In genomic region chr6:143034689-143035334, GRCh38 we compare ENCODE assay signal across 2 cellular contexts.
A peak's percentile ranks its signal among the peaks of the same experiment; 100 is the strongest.
TF ChIP-seq lines count a peak whose summit lies in the region.

No MANE protein-coding gene starts in this region.

TF ChIP-seq in HepG2, 621 proteins besides CTCF, POLR2A, EP300 and RAD21:
- TF ChIP-seq SALL1 (CRISPR knock-in tag; IDR thresholded peaks at IDR 0.05), result peak; percentile 50
- 0 out of 2 replicates have a peak, but pooled peaks have one; percentile 38 for TF ChIP-seq ZNF782 (CRISPR knock-in tag; IDR thresholded peaks at IDR 0.05; ENCODE audit: borderline replicate concordance)
- TF ChIP-seq ZNF30 (CRISPR knock-in tag; IDR thresholded peaks at IDR 0.05), result no peak
- no peak for TF ChIP-seq CENPBD1 (CRISPR knock-in tag; IDR thresholded peaks at IDR 0.05; ENCODE audit: borderline replicate concordance, low read depth)
- TF ChIP-seq ZNF776 (CRISPR knock-in tag; IDR thresholded peaks at IDR 0.05), result no peak
- no peak for TF ChIP-seq HOXA5 (CRISPR knock-in tag; IDR thresholded peaks at IDR 0.05)
- TF ChIP-seq POLR2G (IDR thresholded peaks at IDR 0.05; ENCODE audit: low read depth, low read length), result peak; percentile 24; the same call in 1 of the 2 replicates
- 0 out of 2 replicates have a peak, but pooled peaks have one; percentile 44 for TF ChIP-seq ZNF703 (CRISPR knock-in tag; IDR thresholded peaks at IDR 0.05; ENCODE audit: borderline replicate concordance)
- no peak for TF ChIP-seq ZNF251 (CRISPR knock-in tag; IDR thresholded peaks at IDR 0.05)
- peak; percentile 19 for TF ChIP-seq ZNF883 (CRISPR knock-in tag; IDR thresholded peaks at IDR 0.05; ENCODE audit: not compliant biosample characterization)
- no peak for TF ChIP-seq PRMT3 (CRISPR knock-in tag; IDR thresholded peaks at IDR 0.05; ENCODE audit: borderline replicate concordance, low read depth)
- TF ChIP-seq SNRNP70 (IDR thresholded peaks at IDR 0.05; ENCODE audit: low read depth, low read length), result no peak
- no peak for TF ChIP-seq ZNF792 (CRISPR knock-in tag; IDR thresholded peaks at IDR 0.05)
- no peak for TF ChIP-seq FOXA1 (IDR thresholded peaks at IDR 0.05)
- TF ChIP-seq FOXA1 (CRISPR knock-in tag; IDR thresholded peaks at IDR 0.05), result no peak
- no peak for TF ChIP-seq BATF2 (CRISPR knock-in tag; IDR thresholded peaks at IDR 0.05)

TF ChIP-seq in K562, 482 proteins besides CTCF, POLR2A, EP300 and RAD21 (continues in another document):
- TF ChIP-seq ZBTB9 (CRISPR knock-in tag; IDR thresholded peaks at IDR 0.05) (no peak), ZNF280A (IDR thresholded peaks at IDR 0.05; ENCODE audit: low read depth, partially characterized antibody) (no peak), CCNT2 (IDR thresholded peaks at IDR 0.05; ENCODE audit: borderline replicate concordance, extremely low read depth, insufficient read length, low read depth, low read length) (no peak), NFIC (IDR thresholded peaks at IDR 0.05) (peak; percentile 24; the same call in 1 of the 2 replicates), YY1 (IDR thresholded peaks at IDR 0.05; ENCODE audit: borderline replicate concordance in 1 of 3, control insufficient read depth in 1 of 3, extremely low read depth in 1 of 3, insufficient read depth in 3 of 3, insufficient read length in 1 of 3, insufficient replicate concordance in 2 of 3, low read depth in 1 of 3, low read length in 2 of 3) (peak in 2 of 3 experiments; percentile 27 to 72), ZNF592 (IDR thresholded peaks at IDR 0.05) (peak; percentile 30; the same call in 1 of the 2 replicates), ZNF239 (CRISPR knock-in tag; IDR thresholded peaks at IDR 0.05) (no peak), THRA (IDR thresholded peaks at IDR 0.05) (no peak), CBFB (CRISPR knock-in tag; IDR thresholded peaks at IDR 0.05) (no peak), PML (IDR thresholded peaks at IDR 0.05; ENCODE audit: low read length) (0 out of 2 replicates have a peak, but pooled peaks have one; percentile 34), ZNF589 (CRISPR knock-in tag; IDR thresholded peaks at IDR 0.05; ENCODE audit: low read depth) (no peak; the same call in 1 of the 2 replicates), SP1 (CRISPR knock-in tag; IDR thresholded peaks at IDR 0.05) (no peak), ZC3H8 (IDR thresholded peaks at IDR 0.05) (no peak), MNT (conservative IDR thresholded peaks at IDR 0.05) (peak in 1 of 2 experiments; percentile 58; a peak in 1 of 4 replicates), MYC (IDR thresholded peaks at IDR 0.05; ENCODE audit: low read depth, low read length) (peak; percentile 46; the same call in 1 of the 2 replicates), MYC (CRISPR knock-in tag; IDR thresholded peaks at IDR 0.05; ENCODE audit: borderline replicate concordance, low read depth) (no peak), CREM (IDR thresholded peaks at IDR 0.05; ENCODE audit: low read depth) (peak; percentile 41; the same call in 1 of the 2 replicates), BRD4 (IDR thresholded peaks at IDR 0.05) (no peak), MTA3 (IDR thresholded peaks at IDR 0.05; ENCODE audit: borderline replicate concordance) (peak; percentile 65; the same call in 1 of the 2 replicates), GABPA (tag; conservative IDR thresholded peaks at IDR 0.05; ENCODE audit: low read depth) (no peak), SNAPC5 (CRISPR knock-in tag; IDR thresholded peaks at IDR 0.05) (no peak), FUS (optimal IDR thresholded peaks at IDR 0.05; ENCODE audit: low read depth, low read length) (no peak), HBP1 (CRISPR knock-in tag; IDR thresholded peaks at IDR 0.05) (no peak), ZNF3 (CRISPR knock-in tag; IDR thresholded peaks at IDR 0.05) (no peak), ZNF561 (CRISPR knock-in tag; conservative IDR thresholded peaks at IDR 0.05) (no peak), TFAP4 (CRISPR knock-in tag; IDR thresholded peaks at IDR 0.05; ENCODE audit: borderline replicate concordance) (0 out of 2 replicates have a peak, but pooled peaks have one; percentile 19), CEBPB (tag; IDR thresholded peaks at IDR 0.05) (no peak), NRF1 (conservative IDR thresholded peaks at IDR 0.05 in 1 of 2, IDR thresholded peaks at IDR 0.05 in 1 of 2) (0 out of 4 replicates have a peak, but pooled peaks of 1 of the 2 experiments have one; percentile 9), ZNF121 (CRISPR knock-in tag; conservative IDR thresholded peaks at IDR 0.05) (no peak)
